Comparison of ENCODE assay signal across 30 cellular contexts in the genomic region with DNA sequence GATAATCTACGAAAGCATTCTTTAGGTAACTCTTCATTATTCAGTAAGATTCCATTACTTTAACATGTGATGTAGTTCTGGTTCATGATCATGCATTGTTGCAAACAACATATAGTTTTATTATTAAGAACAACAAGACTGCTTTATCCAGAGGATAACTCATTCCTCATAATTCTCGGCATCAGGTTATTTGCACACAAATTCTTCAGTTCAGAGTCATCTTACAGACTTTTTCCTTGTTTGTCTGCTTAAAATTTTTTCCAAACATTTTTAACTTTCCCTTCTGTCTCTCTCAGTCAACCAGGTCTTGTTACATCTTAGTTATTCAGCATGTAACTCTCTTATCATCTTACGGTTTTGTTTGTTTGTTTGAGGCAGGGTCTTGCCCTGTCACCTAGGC.
"Had no signal": no experiment of that assay in that cellular context is flagged by ENCODE, and none has a peak within 500 bp of the region (broad histone marks: within the 10 kb centered on the region; RNA-seq: fewer than 3 reads in every experiment).

No MANE protein-coding gene starts in this region.

- H3K27ac ChIP-seq: colonic mucosa, dorsolateral prefrontal cortex, gastroesophageal sphincter, hepatocyte, neutrophil, ovary, right lobe of liver, skin epidermis, stomach, thyroid gland, upper lobe of right lung had no signal

- H3K27ac Mint-ChIP-seq: activated CD4-positive, alpha-beta T cell treated with anti-CD3 and anti-CD28 coated beads for 36 hours; activated naive CD8-positive, alpha-beta T cell treated with anti-CD3 and anti-CD28 coated beads, Interleukin-2, amount 10 ng/mL, durations not matched to agents 7 days and 5 days; naive B cell; nephron progenitor cell; progenitor cell of endocrine pancreas; stimulated activated memory B cell treated with anti-CD40 and anti-IgM and Interleukin-4, amounts not matched to agents 10 μg/mL and 1 μg/mL and 100 μg/mL, for 72 hours had no signal

- ATAC-seq: activated CD4-positive, alpha-beta T cell treated with anti-CD3 and anti-CD28 coated beads for 36 hours; gastroesophageal sphincter; left colon; right lobe of liver; stimulated activated memory B cell treated with anti-CD40 and anti-IgM and Interleukin-4, amounts not matched to agents 10 μg/mL and 1 μg/mL and 100 μg/mL, for 72 hours; upper lobe of right lung had no signal

- H3K36me3 ChIP-seq: colonic mucosa, gastroesophageal sphincter, neutrophil, ovary, right lobe of liver, stomach, thyroid gland, upper lobe of right lung had no signal

- FAIRE-seq: keratinocyte had no signal

- H3K4me1 Mint-ChIP-seq: activated CD4-positive, alpha-beta T cell treated with anti-CD3 and anti-CD28 coated beads for 36 hours; activated naive CD8-positive, alpha-beta T cell treated with anti-CD3 and anti-CD28 coated beads, Interleukin-2, amount 10 ng/mL, durations not matched to agents 7 days and 5 days; naive B cell; nephron progenitor cell; stimulated activated memory B cell treated with anti-CD40 and anti-IgM and Interleukin-4, amounts not matched to agents 10 μg/mL and 1 μg/mL and 100 μg/mL, for 72 hours had no signal

- H2AFZ ChIP-seq: hepatocyte had no signal

- H3K36me3 Mint-ChIP-seq: activated naive CD8-positive, alpha-beta T cell treated with anti-CD3 and anti-CD28 coated beads, Interleukin-2, amount 10 ng/mL, durations not matched to agents 7 days and 5 days; naive B cell; stimulated activated memory B cell treated with anti-CD40 and anti-IgM and Interleukin-4, amounts not matched to agents 10 μg/mL and 1 μg/mL and 100 μg/mL, for 72 hours had no signal

- H3K27me3 ChIP-seq: colonic mucosa, gastroesophageal sphincter, hepatocyte, neutrophil, ovary, right lobe of liver, stomach, thyroid gland, upper lobe of right lung had no signal

- H3K4me3 ChIP-seq: colonic mucosa, dorsolateral prefrontal cortex, gastroesophageal sphincter, hepatocyte, ovary, right lobe of liver, skin epidermis, stomach, thyroid gland, upper lobe of right lung had no signal

- DNase-seq: activated CD4-positive, alpha-beta T cell treated with anti-CD3 and anti-CD28 coated beads for 36 hours; activated CD4-positive, CD25-positive, alpha-beta regulatory T cell; activated effector memory CD4-positive, alpha-beta T cell treated with Interleukin-2 at 50 U/mL for 16 hours; activated naive CD4-positive, alpha-beta T cell treated with Interleukin-2 at 50 U/mL for 16 hours; activated naive CD8-positive, alpha-beta T cell treated with anti-CD3 and anti-CD28 coated beads, Interleukin-2, amount 10 ng/mL, durations not matched to agents 7 days and 5 days; amniotic stem cell; central memory CD4-positive, alpha-beta T cell; colonic mucosa; dorsolateral prefrontal cortex; effector memory CD4-positive, alpha-beta T cell; erythroblast; left colon; mammary epithelial cell; naive B cell; nephron progenitor cell; ovary; right lobe of liver; stimulated activated CD4-positive, alpha-beta T cell treated with anti-CD3 and anti-CD28 coated beads, Interleukin-1b, Interleukin-23, amount 100 ng/mL, for 48 hours; stimulated activated CD4-positive, alpha-beta T cell treated with anti-CD3 and anti-CD28 coated beads, Interleukin-4, amount 100 ng/mL, for 4 hours; stimulated activated CD8-positive, alpha-beta memory T cell treated with anti-CD3 and anti-CD28 coated beads, Interleukin-4, amount 100 ng/mL, for 48 hours; stomach; thyroid gland; upper lobe of right lung had no signal

- H3K4me2 ChIP-seq: hepatocyte had no signal

- H3K4me3 Mint-ChIP-seq: activated CD4-positive, alpha-beta T cell treated with anti-CD3 and anti-CD28 coated beads for 36 hours; activated naive CD8-positive, alpha-beta T cell treated with anti-CD3 and anti-CD28 coated beads, Interleukin-2, amount 10 ng/mL, durations not matched to agents 7 days and 5 days; naive B cell; nephron progenitor cell; stimulated activated memory B cell treated with anti-CD40 and anti-IgM and Interleukin-4, amounts not matched to agents 10 μg/mL and 1 μg/mL and 100 μg/mL, for 72 hours had no signal

- H3K4me1 ChIP-seq: colonic mucosa, gastroesophageal sphincter, right lobe of liver, stomach, thyroid gland, upper lobe of right lung had no signal

- H3K9me3 ChIP-seq: colonic mucosa, gastroesophageal sphincter, neutrophil, ovary, right lobe of liver, stomach, thyroid gland, upper lobe of right lung had no signal

- H3K27me3 Mint-ChIP-seq: activated CD4-positive, alpha-beta T cell treated with anti-CD3 and anti-CD28 coated beads for 36 hours; activated naive CD8-positive, alpha-beta T cell treated with anti-CD3 and anti-CD28 coated beads, Interleukin-2, amount 10 ng/mL, durations not matched to agents 7 days and 5 days; naive B cell; progenitor cell of endocrine pancreas; stimulated activated memory B cell treated with anti-CD40 and anti-IgM and Interleukin-4, amounts not matched to agents 10 μg/mL and 1 μg/mL and 100 μg/mL, for 72 hours had no signal

- H3K9me3 Mint-ChIP-seq: activated naive CD8-positive, alpha-beta T cell treated with anti-CD3 and anti-CD28 coated beads, Interleukin-2, amount 10 ng/mL, durations not matched to agents 7 days and 5 days; nephron progenitor cell; stimulated activated memory B cell treated with anti-CD40 and anti-IgM and Interleukin-4, amounts not matched to agents 10 μg/mL and 1 μg/mL and 100 μg/mL, for 72 hours had no signal

- H3K79me2 ChIP-seq: hepatocyte had no signal
